Comparison of ENCODE assay signal across 21 cellular contexts in the genomic region with DNA sequence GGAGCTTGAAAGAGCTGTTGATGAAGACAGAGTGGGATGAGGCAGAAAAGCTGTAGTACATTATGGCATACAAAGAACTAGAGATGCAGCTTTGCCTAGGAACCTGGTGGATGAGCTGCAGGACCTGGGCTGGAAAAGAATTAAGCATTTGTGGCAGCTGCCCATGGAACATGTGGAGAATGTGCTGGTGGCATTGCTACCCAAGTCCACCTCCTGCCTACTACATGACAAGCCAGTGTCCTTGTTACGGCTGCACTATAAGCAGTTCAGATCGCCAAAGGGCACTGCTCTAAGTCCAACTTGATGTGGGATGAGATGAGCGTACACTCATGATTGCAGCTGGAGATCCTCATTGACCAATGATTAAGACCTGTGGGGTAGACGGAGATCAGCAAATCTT.
A peak's percentile ranks its signal among the peaks of the same experiment; 100 is the strongest.
DNase-seq lines count a peak whose midpoint lies in the region; ATAC-seq, FAIRE-seq and TF ChIP-seq lines count a peak whose summit lies in the region.
"Had no signal": no experiment of that assay in that cellular context is flagged by ENCODE, and none has a peak within 500 bp of the region (broad histone marks: within the 10 kb centered on the region; RNA-seq: fewer than 3 reads in every experiment).

No MANE protein-coding gene starts in this region.

- DNase-seq in AG20443 (ENCODE audit: low spot score) (peak; percentile 3), HTR-8/SVneo (ENCODE audit: insufficient read length, low spot score) (no peak), osteocyte (ENCODE audit: extremely low spot score, unreplicated experiment) (peak; percentile 49), GM19240 (ENCODE audit: insufficient read length, low spot score) (no peak)
- no peak for DNase-seq in stimulated activated effector memory CD8-positive, alpha-beta T cell treated with anti-CD3 and anti-CD28 coated beads, Interleukin-12 subunit alpha, Interleukin-12 subunit beta, amount 100 ng/mL, for 72 hours (ENCODE audit: low spot score in 2 of 2)
- DNase-seq: 8988T; ACHN; AML-193; Caco-2; Calu3; CD4-positive, alpha-beta T cell; CD8-positive, alpha-beta T cell; DMS79 treated with DMSO at 0.1 percent for 48 hours; GF-D8 had no signal

- H3K27me3 Mint-ChIP-seq in osteocyte (ENCODE audit: unreplicated experiment): peaks cover 19% of the 10 kb centered on the region

- H3K4me3 Mint-ChIP-seq in osteocyte (ENCODE audit: unreplicated experiment): no peak overlapping the region
- H3K4me3 Mint-ChIP-seq in stimulated activated effector memory CD8-positive, alpha-beta T cell treated with anti-CD3 and anti-CD28 coated beads, Interleukin-12 subunit alpha, Interleukin-12 subunit beta, amount 100 ng/mL, for 72 hours: no peak overlapping the region
- H3K4me3 Mint-ChIP-seq: B cell; CD4-positive, alpha-beta T cell; CD8-positive, alpha-beta T cell had no signal

- peak; percentile 66 for FAIRE-seq in HTR-8/SVneo (lab: Jason Lieb, UNC)
- FAIRE-seq: A204.1, D721Med, G401.6, GM12891, GM19239 had no signal

- no peaks in the 10 kb centered on the region for H3K36me3 Mint-ChIP-seq in osteocyte (ENCODE audit: unreplicated experiment)
- no peaks in the 10 kb centered on the region for H3K36me3 Mint-ChIP-seq in stimulated activated effector memory CD8-positive, alpha-beta T cell treated with anti-CD3 and anti-CD28 coated beads, Interleukin-12 subunit alpha, Interleukin-12 subunit beta, amount 100 ng/mL, for 72 hours
- H3K36me3 Mint-ChIP-seq: CD8-positive, alpha-beta T cell had no signal

- H3K27ac Mint-ChIP-seq in osteocyte (ENCODE audit: unreplicated experiment): no peak overlapping the region
- no peak overlapping the region for H3K27ac Mint-ChIP-seq in stimulated activated effector memory CD8-positive, alpha-beta T cell treated with anti-CD3 and anti-CD28 coated beads, Interleukin-12 subunit alpha, Interleukin-12 subunit beta, amount 100 ng/mL, for 72 hours
- H3K27ac Mint-ChIP-seq: B cell; CD4-positive, alpha-beta T cell; CD8-positive, alpha-beta T cell had no signal

- H3K4me1 Mint-ChIP-seq in osteocyte (ENCODE audit: unreplicated experiment): peaks cover 3% of the 10 kb centered on the region
- H3K4me1 Mint-ChIP-seq in stimulated activated effector memory CD8-positive, alpha-beta T cell treated with anti-CD3 and anti-CD28 coated beads, Interleukin-12 subunit alpha, Interleukin-12 subunit beta, amount 100 ng/mL, for 72 hours: no peaks in the 10 kb centered on the region
- H3K4me1 Mint-ChIP-seq: B cell had no signal

- no peak for ATAC-seq in HG02571 (IDR thresholded peaks at IDR 0.05; ENCODE audit: unreplicated experiment)
- no peak for ATAC-seq in stimulated activated effector memory CD8-positive, alpha-beta T cell treated with anti-CD3 and anti-CD28 coated beads, Interleukin-12 subunit alpha, Interleukin-12 subunit beta, amount 100 ng/mL, for 72 hours
- ATAC-seq: CD8-positive, alpha-beta T cell had no signal

- no peaks in the 10 kb centered on the region for H3K9me3 Mint-ChIP-seq in osteocyte (ENCODE audit: unreplicated experiment)
- H3K9me3 Mint-ChIP-seq in stimulated activated effector memory CD8-positive, alpha-beta T cell treated with anti-CD3 and anti-CD28 coated beads, Interleukin-12 subunit alpha, Interleukin-12 subunit beta, amount 100 ng/mL, for 72 hours: no peaks in the 10 kb centered on the region
- H3K9me3 Mint-ChIP-seq: CD4-positive, alpha-beta T cell; CD8-positive, alpha-beta T cell had no signal

- TF ChIP-seq CTCF in osteocyte (IDR thresholded peaks at IDR 0.05): no peak

Comparison
In these comparisons a context has a peak if more than half of its experiments do, and no peak if none do; other contexts are left out.
1. DNase-seq: peak in AG20443 (single experiment) and osteocyte (single experiment); none in HTR-8/SVneo (single experiment), GM19240 (single experiment) and stimulated activated effector memory CD8-positive, alpha-beta T cell treated with anti-CD3 and anti-CD28 coated beads, Interleukin-12 subunit alpha, Interleukin-12 subunit beta, amount 100 ng/mL, for 72 hours (0 of 2).